20 cellular contexts compared by ENCODE assay signal in genomic region chr6:21220271-21220987, GRCh38.
DNase-seq lines count a peak whose midpoint lies in the region; ATAC-seq, FAIRE-seq and TF ChIP-seq lines count a peak whose summit lies in the region.
"Had no signal": no experiment of that assay in that cellular context is flagged by ENCODE, and none has a peak within 500 bp of the region (broad histone marks: within the 10 kb centered on the region; RNA-seq: fewer than 3 reads in every experiment).

No MANE protein-coding gene starts in this region.

- no peak for FAIRE-seq in bronchial epithelial cell (lab: Jason Lieb, UNC)
- FAIRE-seq: A204.1, GM19239 had no signal

- H3K36me3 Mint-ChIP-seq in mesothelial cell of epicardium = peaks cover 4% of the 10 kb centered on the region

- no peaks in the 10 kb centered on the region for H3K27me3 Mint-ChIP-seq in mesothelial cell of epicardium (ENCODE audit: low read depth)
- H3K27me3 Mint-ChIP-seq: IgD-negative memory B cell had no signal

- no peaks in the 10 kb centered on the region for H3K9me3 Mint-ChIP-seq in mesothelial cell of epicardium
- H3K9me3 Mint-ChIP-seq: IgD-negative memory B cell had no signal

- H3K36me3 ChIP-seq in bronchial epithelial cell (ENCODE audit: control insufficient read depth, insufficient read depth, low read length) = no peaks in the 10 kb centered on the region
- H3K36me3 ChIP-seq: HAP-1 had no signal

- H3K4me3 ChIP-seq in bronchial epithelial cell (ENCODE audit: low read depth, low read length) (no peak overlapping the region), dorsolateral prefrontal cortex (no peak overlapping the region)
- H3K4me3 ChIP-seq: BLaER1 treated with 17β-estradiol and CSF1 and Interleukin-3, amounts not matched to agents 10 nM and 100 nM; HAP-1 had no signal

- H3K4me1 Mint-ChIP-seq in mesothelial cell of epicardium = peaks cover 15% of the 10 kb centered on the region
- H3K4me1 Mint-ChIP-seq: IgD-negative memory B cell had no signal

- H3K27ac ChIP-seq in C4-2B (peak overlapping the region; percentile 22; the same call in 1 of the 2 replicates), dorsolateral prefrontal cortex (no peak overlapping the region)
- H3K27ac ChIP-seq: BLaER1 treated with 17β-estradiol and CSF1 and Interleukin-3, amounts not matched to agents 10 nM and 100 nM had no signal

- H3K4me3 Mint-ChIP-seq in mesothelial cell of epicardium = no peak overlapping the region
- H3K4me3 Mint-ChIP-seq: IgD-negative memory B cell had no signal

- TF ChIP-seq CTCF in C4-2B (conservative IDR thresholded peaks at IDR 0.05) = no peak
- no peak for TF ChIP-seq CTCF in bronchial epithelial cell (IDR thresholded peaks at IDR 0.05; ENCODE audit: insufficient read depth, low read length, severe bottlenecking)
- no peak for TF ChIP-seq CTCF in mesothelial cell of epicardium (IDR thresholded peaks at IDR 0.05; ENCODE audit: unreplicated experiment)
- no peak for TF ChIP-seq CTCF in dorsolateral prefrontal cortex (IDR thresholded peaks at IDR 0.05 in 54 of 56, conservative IDR thresholded peaks at IDR 0.05 in 2 of 56; ENCODE audit: low read depth in 1 of 56, partially characterized antibody in 56 of 56)

- no peak for ATAC-seq in HG03097 (IDR thresholded peaks at IDR 0.05; ENCODE audit: low FRiP score, unreplicated experiment)

- DNase-seq in NCI-H2196 (lab: John Stamatoyannopoulos, UW; ENCODE audit: unreplicated experiment) = peak; percentile 58
- peak; percentile 24 for DNase-seq in bronchial epithelial cell (ENCODE audit: low read depth)
- DNase-seq in mesothelial cell of epicardium (ENCODE audit: low spot score in 2 of 2, unreplicated experiment in 2 of 2) = no peak
- DNase-seq in pons (ENCODE audit: low spot score) = no peak
- DNase-seq in DMS 273 (lab: John Stamatoyannopoulos, UW; ENCODE audit: unreplicated experiment) = no peak
- DNase-seq in dorsolateral prefrontal cortex = no peak
- DNase-seq: Kasumi-1, NCI-H1105 treated with DMSO at 0.1 percent for 48 hours, NCI-H1694 treated with DMSO at 0.1 percent for 48 hours, NCI-H2107, NCI-H446, NCI-H748 treated with DMSO at 0.1 percent for 48 hours, SK-N-SH had no signal

- intact Hi-C loops in dorsolateral prefrontal cortex (cut with DNase I) = no loop called here

- no peaks in the 10 kb centered on the region for H3K27me3 ChIP-seq in bronchial epithelial cell (ENCODE audit: control insufficient read depth, insufficient read depth, low read length)
- H3K27me3 ChIP-seq in dorsolateral prefrontal cortex = no peaks in the 10 kb centered on the region
- H3K27me3 ChIP-seq: BLaER1 treated with 17β-estradiol and CSF1 and Interleukin-3, amounts not matched to agents 10 nM and 100 nM had no signal

- H3K27ac Mint-ChIP-seq in mesothelial cell of epicardium = peak overlapping the region; percentile 96
- H3K27ac Mint-ChIP-seq: IgD-negative memory B cell had no signal

Comparison
In these comparisons a context has a peak if more than half of its experiments do, and no peak if none do; other contexts are left out.
1. DNase-seq: peak in NCI-H2196 (single experiment) and bronchial epithelial cell (single experiment); none in mesothelial cell of epicardium (0 of 2), pons (single experiment), DMS 273 (single experiment) and dorsolateral prefrontal cortex (0 of 10).